Comparison of ENCODE assay signal across 9 cellular contexts in the genomic region with DNA sequence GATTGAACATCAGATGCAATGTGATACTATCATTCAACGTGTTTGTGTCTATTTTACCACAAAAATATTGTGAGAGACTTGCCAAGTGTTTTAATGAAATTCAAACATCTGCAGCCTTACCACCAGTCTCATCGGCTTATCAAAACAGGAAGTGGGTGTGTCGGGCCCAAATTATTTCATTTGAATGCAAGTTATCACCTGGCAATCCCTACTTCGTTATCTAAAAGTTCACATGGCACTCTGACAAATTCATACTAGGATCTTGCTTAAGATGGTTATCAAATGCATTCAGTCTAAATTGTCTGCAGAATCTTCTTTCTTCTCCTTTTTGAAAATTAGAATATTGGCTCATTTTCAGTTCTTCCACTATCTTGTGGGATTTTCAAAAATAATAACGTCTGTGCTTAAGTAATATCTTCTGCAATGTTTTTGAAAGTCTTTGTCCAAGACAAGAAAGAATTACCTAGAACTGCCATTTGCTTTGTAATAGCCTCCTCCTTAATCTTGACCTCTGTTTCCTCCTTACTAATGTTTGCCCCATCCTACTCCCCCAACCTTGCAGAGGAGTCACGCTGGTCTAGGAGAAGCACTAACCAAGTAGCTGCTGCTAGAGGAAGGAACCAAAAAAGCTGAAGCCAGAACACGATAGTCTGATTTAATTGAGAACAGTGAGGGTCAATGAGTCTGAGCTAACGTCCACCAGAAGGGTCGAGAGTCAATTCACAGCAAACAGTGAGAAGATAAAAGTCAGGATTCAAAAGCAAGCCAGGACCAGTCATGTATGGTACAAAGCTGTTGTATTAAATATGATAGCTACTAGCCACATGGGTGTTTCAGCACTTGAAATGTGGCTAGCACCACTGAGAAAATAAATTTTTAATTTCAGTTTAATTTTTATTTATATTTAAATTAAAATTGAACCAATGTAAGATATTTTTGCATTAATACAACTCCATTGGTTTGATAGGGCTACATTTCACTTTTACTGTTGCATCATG. TPM values are rescaled to one million over a fixed set of nuclear protein-coding genes. Genes with fewer than 3 reads are reported as not detected.
DNase-seq lines count a peak whose midpoint lies in the region; ATAC-seq and TF ChIP-seq lines count a peak whose summit lies in the region.
"Had no signal": no experiment of that assay in that cellular context is flagged by ENCODE, and none has a peak within 500 bp of the region (broad histone marks: within the 10 kb centered on the region; RNA-seq: fewer than 3 reads in every experiment).

No MANE protein-coding gene starts in this region.

- peaks cover 24% of the 10 kb centered on the region for H3K4me1 ChIP-seq in Caco-2
- no peaks in the 10 kb centered on the region for H3K4me1 ChIP-seq in neural progenitor cell

- DNase-seq in Caco-2 (no peak), NAMALWA (ENCODE audit: low spot score) (peak; percentile 91), activated B cell treated with CpG ODN at 0.5 μM for 24 hours (no peak), mesothelial cell of epicardium (ENCODE audit: low spot score in 2 of 2, unreplicated experiment in 2 of 2) (no peak), NCI-H1092 treated with DMSO at 0.1 percent for 48 hours (lab: John Stamatoyannopoulos, UW) (no peak), neural progenitor cell (ENCODE audit: low spot score) (no peak), NCI-H128 (lab: John Stamatoyannopoulos, UW; ENCODE audit: unreplicated experiment) (no peak)

- H3K9me3 ChIP-seq in Caco-2 (0 out of 2 replicates have a peak, but pooled peaks cover 4% of the 10 kb centered on the region), neural progenitor cell (ENCODE audit: low read depth) (no peaks in the 10 kb centered on the region)

- H2AFZ ChIP-seq in neural progenitor cell (replicated peaks), result no peak overlapping the region

- no peaks in the 10 kb centered on the region for H3K27me3 ChIP-seq in Caco-2 (replicated peaks; ENCODE audit: control insufficient read depth, insufficient read depth, low read length)
- H3K27me3 ChIP-seq in neural progenitor cell, result no peaks in the 10 kb centered on the region

- H3K36me3 ChIP-seq in Caco-2 (ENCODE audit: control insufficient read depth, insufficient read depth, low read length), result no peaks in the 10 kb centered on the region
- H3K36me3 ChIP-seq in neural progenitor cell, result no peaks in the 10 kb centered on the region

- H3K36me3 Mint-ChIP-seq in Caco-2 (ENCODE audit: insufficient read depth, unreplicated experiment) (no peaks in the 10 kb centered on the region), activated B cell treated with CpG ODN at 0.5 μM for 24 hours (ENCODE audit: low read depth) (peaks cover 6% of the 10 kb centered on the region), mesothelial cell of epicardium (peaks cover 1% of the 10 kb centered on the region), neural progenitor cell (peaks cover 2% of the 10 kb centered on the region)

- peak overlapping the region; percentile 7 for H3K27ac Mint-ChIP-seq in Caco-2 (ENCODE audit: unreplicated experiment)
- H3K27ac Mint-ChIP-seq in activated B cell treated with CpG ODN at 0.5 μM for 24 hours, result peak overlapping the region; percentile 89
- H3K27ac Mint-ChIP-seq in mesothelial cell of epicardium, result peak overlapping the region; percentile 2
- no peak overlapping the region for H3K27ac Mint-ChIP-seq in neural progenitor cell

- intact Hi-C loops in Caco-2 (cut with micrococcal nuclease; ENCODE audit: unreplicated experiment) (loop anchor here (1.0 kb wide), 1 partner anchor 13 kb away; no protein-coding TSS in a partner anchor), activated B cell treated with CpG ODN at 0.5 μM for 24 hours (cut with micrococcal nuclease) (loop anchor here (1.0 kb wide), 2 partner anchors 10 to 13 kb away; a partner anchor contains a TSS)

- H3K9ac ChIP-seq in neural progenitor cell, result no peak overlapping the region

- ATAC-seq in activated B cell treated with CpG ODN at 0.5 μM for 24 hours (ENCODE audit: low read depth), result peak; percentile 74
- ATAC-seq in HG02571 (IDR thresholded peaks at IDR 0.05; ENCODE audit: unreplicated experiment), result no peak

- H3F3A ChIP-seq in neural progenitor cell (ENCODE audit: low read depth), result no peaks in the 10 kb centered on the region

- H4K20me1 ChIP-seq in neural progenitor cell (ENCODE audit: low read depth), result no peaks in the 10 kb centered on the region

- no peak overlapping the region for H3K4me2 ChIP-seq in neural progenitor cell

- H3K4me3 Mint-ChIP-seq in Caco-2 (ENCODE audit: unreplicated experiment) (no peak overlapping the region), activated B cell treated with CpG ODN at 0.5 μM for 24 hours (peak overlapping the region; percentile 13), mesothelial cell of epicardium (no peak overlapping the region), neural progenitor cell (no peak overlapping the region)

- no peak overlapping the region for H3K27ac ChIP-seq in neural progenitor cell

- H3K9me3 Mint-ChIP-seq in Caco-2 (ENCODE audit: unreplicated experiment) (peaks cover 17% of the 10 kb centered on the region), activated B cell treated with CpG ODN at 0.5 μM for 24 hours (no peaks in the 10 kb centered on the region), mesothelial cell of epicardium (peaks cover 10% of the 10 kb centered on the region), neural progenitor cell (peaks cover 5% of the 10 kb centered on the region)

- TF ChIP-seq CTCF in Caco-2 (IDR thresholded peaks at IDR 0.05; ENCODE audit: insufficient read depth in 1 of 2, low read depth in 1 of 2, low read length in 1 of 2, severe bottlenecking in 1 of 2, unreplicated experiment in 1 of 2) (no peak), activated B cell treated with CpG ODN at 0.5 μM for 24 hours (IDR thresholded peaks at IDR 0.05) (no peak), mesothelial cell of epicardium (IDR thresholded peaks at IDR 0.05; ENCODE audit: unreplicated experiment) (no peak), neural progenitor cell (IDR thresholded peaks at IDR 0.05) (no peak)

- no TSS peak for BruUV-seq in Caco-2 (replicated peaks; lab: Mats Ljungman, UMichigan)

- CTCF ChIA-PET in Caco-2 (lab: Charles Lee) (interaction anchor here (1.0 kb wide), 1 partner anchor 13 kb away, joined by 8 read pairs; no protein-coding TSS in a partner anchor), activated B cell treated with CpG ODN at 0.5 μM for 24 hours (lab: Charles Lee) (interaction anchor here (0.8 to 12.2 kb wide), 6 partner anchors 9 to 34 kb away, joined by 3 to 98 read pairs (median 7); a partner anchor contains a TSS)

- H3K27me3 Mint-ChIP-seq in Caco-2 (ENCODE audit: insufficient read depth, unreplicated experiment), result no peaks in the 10 kb centered on the region
- H3K27me3 Mint-ChIP-seq in activated B cell treated with CpG ODN at 0.5 μM for 24 hours, result no peaks in the 10 kb centered on the region
- no peaks in the 10 kb centered on the region for H3K27me3 Mint-ChIP-seq in mesothelial cell of epicardium (ENCODE audit: low read depth)
- no peaks in the 10 kb centered on the region for H3K27me3 Mint-ChIP-seq in neural progenitor cell (ENCODE audit: insufficient read depth, low read depth)

- H3K79me2 ChIP-seq in neural progenitor cell (ENCODE audit: low read depth), result no peaks in the 10 kb centered on the region

- H3K4me1 Mint-ChIP-seq in Caco-2 (ENCODE audit: low read depth, unreplicated experiment) (peaks cover 18% of the 10 kb centered on the region), activated B cell treated with CpG ODN at 0.5 μM for 24 hours (peaks cover 75% of the 10 kb centered on the region), mesothelial cell of epicardium (peaks cover 17% of the 10 kb centered on the region), neural progenitor cell (peaks cover 2% of the 10 kb centered on the region)

- no peak overlapping the region for H3K4me3 ChIP-seq in Caco-2 (ENCODE audit: low read depth, low read length)
- no peak overlapping the region for H3K4me3 ChIP-seq in neural progenitor cell
- H3K4me3 ChIP-seq: lung had no signal

- POLR2A ChIA-PET in Caco-2 (lab: Charles Lee) (interaction anchor here (0.5 kb wide), 1 partner anchor 54 kb away, joined by 3 read pairs; no protein-coding TSS in a partner anchor), activated B cell treated with CpG ODN at 0.5 μM for 24 hours (lab: Charles Lee) (interaction anchor here (1.0 to 17.6 kb wide), 3 partner anchors 10 to 40 kb away, joined by 4 to 424 read pairs (median 136); a partner anchor contains a TSS)

RNA-seq across cellular contexts. Expression of a gene that starts 10.2 kb away (rescaled TPM):
- total RNA-seq in Caco-2 (2022), result 1.4 and 2.2 TPM in 2 replicates
- total RNA-seq in activated B cell treated with CpG ODN at 0.5 μM for 24 hours, result 236 and 270 TPM in 2 replicates
- 1.4 to 2.2 TPM (median 1.8 TPM) in 3 replicates for total RNA-seq in mesothelial cell of epicardium
- 0.09 TPM in 1 of 2 replicates, not detected in the other for total RNA-seq in neural progenitor cell (ENCODE audit: low replicate concordance)

RNA-seq across cellular contexts. Expression of a gene that starts 39.9 kb away (rescaled TPM):
- total RNA-seq in Caco-2 (2022) (52.7 and 53.5 TPM in 2 replicates), activated B cell treated with CpG ODN at 0.5 μM for 24 hours (27.1 and 34.9 TPM in 2 replicates), mesothelial cell of epicardium (39.8 to 42.8 TPM (median 42.7 TPM) in 3 replicates), neural progenitor cell (ENCODE audit: low replicate concordance) (52.5 and 78.1 TPM in 2 replicates)

Comparison
In these comparisons a context has a peak if more than half of its experiments do, and no peak if none do; other contexts are left out.
1. RNA of a gene that starts 10.2 kb away (total RNA-seq): 236 to 270 TPM in activated B cell treated with CpG ODN at 0.5 μM for 24 hours; 1.4 to 2.2 TPM in mesothelial cell of epicardium, 1.4 to 2.2 TPM in Caco-2 and 0.09 TPM in neural progenitor cell; every median in the first group is over 10 times any median in the second.